8 cellular contexts compared by ENCODE assay signal in the genomic region with DNA sequence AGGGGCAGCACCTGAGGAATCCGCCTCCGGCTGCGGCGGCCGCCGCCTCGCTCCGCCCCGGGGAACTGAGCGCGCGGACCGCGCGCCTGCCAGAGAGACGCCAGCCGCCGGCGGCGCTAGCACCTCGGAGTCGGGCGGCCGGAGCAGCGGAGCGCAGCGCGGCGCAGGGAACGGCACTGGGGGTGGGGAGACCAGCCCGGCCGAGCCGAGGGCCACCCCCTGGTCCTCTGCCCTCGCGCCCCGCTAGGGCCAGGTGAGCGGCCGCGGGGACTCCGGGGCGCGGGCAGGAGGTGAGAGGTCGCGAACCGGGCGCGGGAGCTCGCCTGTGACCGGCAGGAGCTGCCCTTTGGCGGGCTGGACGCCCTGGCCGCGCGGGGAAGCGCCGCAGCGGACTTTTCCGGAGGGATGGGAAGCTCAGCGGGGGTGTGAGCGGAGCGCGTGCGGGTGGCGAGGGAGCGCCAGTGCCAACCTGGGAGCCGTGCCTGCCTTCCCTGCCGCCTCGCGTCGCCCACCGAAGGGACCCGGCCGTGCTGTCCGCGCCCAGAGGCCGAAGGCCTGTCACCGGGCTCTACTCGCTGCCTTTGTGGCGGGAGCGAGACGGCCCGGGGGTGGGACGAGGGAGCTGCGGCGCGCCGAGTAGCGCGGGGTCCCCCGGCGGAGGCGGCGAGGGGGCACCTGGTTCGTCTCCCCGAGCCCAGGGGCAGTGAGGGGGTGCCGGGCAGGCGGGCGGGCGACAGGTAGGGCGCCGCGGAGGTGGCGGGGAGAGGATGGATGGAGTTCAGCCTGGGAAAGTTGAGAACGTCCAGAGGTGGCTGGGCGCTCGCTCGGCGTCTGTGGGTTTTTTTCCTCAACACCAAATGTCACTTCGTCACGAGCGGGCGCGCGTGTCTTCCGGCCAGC. TPM values are rescaled to one million over a fixed set of nuclear protein-coding genes. Genes with fewer than 3 reads are reported as not detected.
A peak's percentile ranks its signal among the peaks of the same experiment; 100 is the strongest.
DNase-seq lines count a peak whose midpoint lies in the region; ATAC-seq and TF ChIP-seq lines count a peak whose summit lies in the region.

A gene (plus strand): TSS at position 92 of the 900 bp plus-strand sequence. CDS start 141,287 bp downstream, outside the sequence.

- no peak for TF ChIP-seq CTCF in choroid plexus epithelial cell (conservative IDR thresholded peaks at IDR 0.05; ENCODE audit: low read depth, low read length)

- peak within 1 kb of the TSS; percentile 38 for H3K4me3 ChIP-seq in choroid plexus epithelial cell (ENCODE audit: low read depth, low read length)

- peak in 9 of 14 donors; percentile 1 to 72 (median 40) for DNase-seq in C1 segment of cervical spinal cord (lab: John Stamatoyannopoulos, UW)
- peak; percentile 38 for DNase-seq in H4 (ENCODE audit: low spot score)
- DNase-seq in NCI-H82 (lab: John Stamatoyannopoulos, UW): peak; percentile 87
- peak; percentile 29 for DNase-seq in choroid plexus epithelial cell (ENCODE audit: low read depth)
- DNase-seq in left kidney (ENCODE audit: low read depth, low spot score): peak; percentile 93
- DNase-seq in stimulated activated CD4-positive, alpha-beta T cell treated with anti-CD3 and anti-CD28 coated beads, TNF-alpha, amount 100 ng/mL, for 48 hours (ENCODE audit: low read depth in 3 of 3): peak; percentile 3 to 26 (median 8)
- DNase-seq in NCI-H1436 treated with DMSO at 0.1 percent for 48 hours (lab: John Stamatoyannopoulos, UW): no peak

- ATAC-seq in HG03045 (IDR thresholded peaks at IDR 0.05; ENCODE audit: unreplicated experiment): no peak

RNA-seq across cellular contexts. Expression of the gene that starts here (rescaled TPM):
- total RNA-seq in H4 (2014; rRNA removed; shearing (Covaris generic)): 2.7 TPM in 2 replicates
